10 cellular contexts compared by ENCODE assay signal in the genomic region with DNA sequence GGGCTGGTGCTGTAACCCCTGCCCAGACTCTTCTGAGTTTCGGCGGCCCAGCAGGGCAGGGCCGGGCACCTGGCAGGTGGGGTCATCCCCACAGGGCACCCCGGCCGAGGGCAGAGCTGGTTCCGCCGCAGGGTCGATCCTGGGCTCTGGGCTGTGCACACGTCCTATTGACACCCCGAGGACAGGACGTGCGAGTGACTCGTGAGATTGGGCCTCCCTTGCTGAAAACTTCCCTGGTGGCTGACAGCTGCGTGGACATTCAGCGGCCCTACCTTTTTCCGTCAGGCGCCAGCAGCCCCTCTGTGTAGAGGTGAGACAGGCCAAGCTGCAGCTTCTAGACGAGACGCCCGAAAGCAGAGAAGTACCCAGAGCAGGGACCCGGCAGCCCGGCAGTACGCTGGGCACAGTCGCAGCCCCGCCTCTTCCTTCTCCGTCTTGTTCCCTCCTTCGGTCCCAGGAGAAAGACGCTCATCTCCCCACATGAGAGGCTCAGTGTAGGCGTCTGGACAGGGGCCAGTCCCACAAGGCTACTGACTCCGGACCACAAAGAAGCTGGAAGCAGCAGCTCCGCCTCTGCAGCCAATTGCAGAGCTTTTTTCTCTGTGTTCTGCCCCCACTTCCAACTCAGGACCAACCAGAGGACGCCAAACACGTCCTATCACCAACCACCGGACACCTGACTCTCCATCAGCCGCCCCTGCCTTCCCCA. TPM values are rescaled to one million over a fixed set of nuclear protein-coding genes. Genes with fewer than 3 reads are reported as not detected.
DNase-seq lines count a peak whose midpoint lies in the region; ATAC-seq and TF ChIP-seq lines count a peak whose summit lies in the region.
"Had no signal": no experiment of that assay in that cellular context is flagged by ENCODE, and none has a peak within 500 bp of the region (broad histone marks: within the 10 kb centered on the region; RNA-seq: fewer than 3 reads in every experiment).

Gene LRCOL1, minus strand, starts transcription at position 532 of the 709 bp plus-strand sequence. CDS start 4,331 bp downstream, outside the sequence.

- H3K79me1 ChIP-seq in IMR-90 (ENCODE audit: low read depth in 1 of 2, low read length in 2 of 2), result no peaks in the 10 kb centered on the region

- no peak within 1 kb of the TSS for H3K4ac ChIP-seq in IMR-90 (ENCODE audit: low read depth, low read length)

- no TSS peak for BruUV-seq in IMR-90 (replicated peaks; lab: Mats Ljungman, UMichigan)

- intact Hi-C loops in IMR-90 (cut with micrococcal nuclease) (loop anchor here (5.0 kb wide), 1 partner anchor 48 kb away; no protein-coding TSS in a partner anchor), gastrocnemius medialis (cut with DNase I; ENCODE audit: low total_unique reads) (no loop called here)
- intact Hi-C loops in activated CD4-positive, alpha-beta T cell treated with anti-CD3 and anti-CD28 coated beads for 36 hours (cut with DNase I, micrococcal nuclease), result no loop called here

- peaks cover 8% of the 10 kb centered on the region for H3K4me1 Mint-ChIP-seq in activated CD4-positive, alpha-beta T cell treated with anti-CD3 and anti-CD28 coated beads for 36 hours

- H3K36me3 Mint-ChIP-seq in activated CD4-positive, alpha-beta T cell treated with anti-CD3 and anti-CD28 coated beads for 36 hours (ENCODE audit: low read depth), result no peaks in the 10 kb centered on the region

- WGBS in IMR-90 (ENCODE audit: extremely low coverage in 2 of 2, insufficient read length in 1 of 2), 2 experiments, result 38% methylated on average over 8 of the region's 35 CpGs; no CpG with 5 or more reads in 1 of the 2 experiments

- H3K36me3 ChIP-seq in IMR-90 (ENCODE audit: control insufficient read depth, insufficient read depth, low read length) (no peaks in the 10 kb centered on the region), gastrocnemius medialis (no peaks in the 10 kb centered on the region)

- H2BK5ac ChIP-seq in IMR-90 (ENCODE audit: low read depth, low read length, poor library complexity, severe bottlenecking), result no peak within 1 kb of the TSS

- H2BK15ac ChIP-seq in IMR-90 (ENCODE audit: low read depth, low read length), result no peak within 1 kb of the TSS

- H3K27me3 ChIP-seq in IMR-90 (ENCODE audit: control insufficient read depth, insufficient read depth, low read length) (peaks cover 21% of the 10 kb centered on the region), gastrocnemius medialis (peaks cover 37 to 78% (median 51%) of the 10 kb centered on the region in 3 donors)

- no peak within 1 kb of the TSS for H3K27ac Mint-ChIP-seq in activated CD4-positive, alpha-beta T cell treated with anti-CD3 and anti-CD28 coated beads for 36 hours

- POLR2A ChIA-PET in IMR-90 (lab: Charles Lee; ENCODE audit: unreplicated experiment), result no interaction called here
- POLR2A ChIA-PET in activated CD4-positive, alpha-beta T cell treated with anti-CD3 and anti-CD28 coated beads for 36 hours (lab: Charles Lee), result interaction anchor here (0.6 kb wide), 1 partner anchor 44 kb away, joined by 3 read pairs; no protein-coding TSS in a partner anchor

- H3K9ac ChIP-seq in IMR-90 (ENCODE audit: low read depth, low read length), result no peak within 1 kb of the TSS

- H3K4me1 ChIP-seq in IMR-90 (ENCODE audit: control insufficient read depth, insufficient read depth, low read length), result no peaks in the 10 kb centered on the region
- no peaks in the 10 kb centered on the region for H3K4me1 ChIP-seq in gastrocnemius medialis

- no peak within 1 kb of the TSS for H4K5ac ChIP-seq in IMR-90 (ENCODE audit: low read depth, low read length)

- CTCF ChIA-PET in IMR-90 (lab: Yijun Ruan, JAX), result interaction anchor here (0.8 kb wide), 1 partner anchor 195 kb away, joined by 3 read pairs; no protein-coding TSS in a partner anchor
- CTCF ChIA-PET in activated CD4-positive, alpha-beta T cell treated with anti-CD3 and anti-CD28 coated beads for 36 hours (lab: Charles Lee), result interaction anchor here (0.6 to 2.1 kb wide), 7 partner anchors 11 to 457 kb away, joined by 3 to 10 read pairs (median 3); no protein-coding TSS in a partner anchor

- TF ChIP-seq POLR2A in IMR-90 (IDR thresholded peaks at IDR 0.05; ENCODE audit: low read depth, low read length) (no peak), gastrocnemius medialis (IDR thresholded peaks at IDR 0.05) (no peak)

- H4K20me1 ChIP-seq in IMR-90 (ENCODE audit: insufficient read depth, low read length), result no peaks in the 10 kb centered on the region

- peak; percentile 81 for DNase-seq in AG10803 (ENCODE audit: low read depth)
- peak; percentile 90 for DNase-seq in IMR-90
- DNase-seq in dermis blood vessel endothelial cell, result peak; percentile 41
- peak; percentile 44 for DNase-seq in myocyte (ENCODE audit: low read depth)
- DNase-seq in gastrocnemius medialis, result no peak
- DNase-seq in activated CD4-positive, alpha-beta T cell treated with anti-CD3 and anti-CD28 coated beads for 36 hours, result no peak
- DNase-seq in stimulated activated CD8-positive, alpha-beta memory T cell treated with anti-CD3 and anti-CD28 coated beads, Interleukin-4, amount 100 ng/mL, for 48 hours, result no peak
- DNase-seq: NCI-H2081 had no signal

- H3K9me3 ChIP-seq in IMR-90 (ENCODE audit: control insufficient read depth, insufficient read depth, low read length) (peaks cover 6% of the 10 kb centered on the region), gastrocnemius medialis (no peaks in the 10 kb centered on the region)

- H3K4me2 ChIP-seq in IMR-90 (ENCODE audit: low read depth, low read length), result peak within 1 kb of the TSS; percentile 37; the same call in 1 of the 2 replicates

- peak; percentile 90 for ATAC-seq in IMR-90 (ENCODE audit: low read depth)
- no peak for ATAC-seq in gastrocnemius medialis
- no peak for ATAC-seq in activated CD4-positive, alpha-beta T cell treated with anti-CD3 and anti-CD28 coated beads for 36 hours
- ATAC-seq in HG03460 (IDR thresholded peaks at IDR 0.05; ENCODE audit: unreplicated experiment), result no peak

- H3K27me3 Mint-ChIP-seq in activated CD4-positive, alpha-beta T cell treated with anti-CD3 and anti-CD28 coated beads for 36 hours, result peaks cover 35% of the 10 kb centered on the region

- H3K14ac ChIP-seq in IMR-90 (replicated peaks; ENCODE audit: low read depth, low read length), result no peak within 1 kb of the TSS; the same call in 1 of the 2 replicates

- H3K4me3 Mint-ChIP-seq in activated CD4-positive, alpha-beta T cell treated with anti-CD3 and anti-CD28 coated beads for 36 hours, result no peak within 1 kb of the TSS

- H3K27ac ChIP-seq in IMR-90 (ENCODE audit: insufficient read depth, low read length), result no peak within 1 kb of the TSS
- no peak within 1 kb of the TSS for H3K27ac ChIP-seq in gastrocnemius medialis

- no peak within 1 kb of the TSS for H2BK120ac ChIP-seq in IMR-90 (ENCODE audit: low read depth, low read length)

- no peak within 1 kb of the TSS for H2AK5ac ChIP-seq in IMR-90 (ENCODE audit: low read depth, low read length)

- no peak within 1 kb of the TSS for H4K91ac ChIP-seq in IMR-90 (ENCODE audit: insufficient read depth, low read depth, low read length)

- H2BK20ac ChIP-seq in IMR-90 (ENCODE audit: low read depth, low read length), result no peak within 1 kb of the TSS

- H3K4me3 ChIP-seq in AG10803 (ENCODE audit: low read length), result peak within 1 kb of the TSS; percentile 24; the same call in 1 of the 2 replicates
- H3K4me3 ChIP-seq in IMR-90 (ENCODE audit: insufficient read depth, low read depth, low read length), result peak within 1 kb of the TSS; percentile 12; the same call in 1 of the 2 replicates
- peak within 1 kb of the TSS in 1 of 4 donors; percentile 17 for H3K4me3 ChIP-seq in gastrocnemius medialis

- peak within 1 kb of the TSS in 1 of 2 experiments; percentile 31; a peak in 2 of 4 replicates for H4K8ac ChIP-seq in IMR-90 (ENCODE audit: low read depth in 2 of 2, low read length in 2 of 2)

- dilution Hi-C loops in IMR-90 (cut with HindIII; ENCODE audit: low sequenced_read_pairs, unreplicated experiment), result no loop called here

- in situ Hi-C loops in IMR-90 (cut with MboI; ENCODE audit: low sequenced_read_pairs), result no loop called here
- in situ Hi-C loops in gastrocnemius medialis (cut with MboI; ENCODE audit: low sequenced_read_pairs in 4 of 4), result loop anchor here in 1 of 4 donors (25.0 kb wide), 1 partner anchor 198 kb away; no protein-coding TSS in a partner anchor

- H2AK9ac ChIP-seq in IMR-90 (replicated peaks; ENCODE audit: low read depth, low read length, poor library complexity), result peak within 1 kb of the TSS; percentile 82

- no peaks in the 10 kb centered on the region for H3K9me1 ChIP-seq in IMR-90 (ENCODE audit: insufficient read depth, low read length)

- H3K56ac ChIP-seq in IMR-90 (ENCODE audit: extremely low read depth, insufficient read depth, low read length), result no peak within 1 kb of the TSS

- no peak within 1 kb of the TSS for H3K18ac ChIP-seq in IMR-90 (ENCODE audit: low read depth, low read length)

- H3K9me3 Mint-ChIP-seq in activated CD4-positive, alpha-beta T cell treated with anti-CD3 and anti-CD28 coated beads for 36 hours (ENCODE audit: low read depth), result no peaks in the 10 kb centered on the region

- TF ChIP-seq RAD21 in IMR-90 (IDR thresholded peaks at IDR 0.05; ENCODE audit: low read length), result no peak

- H2AFZ ChIP-seq in IMR-90 (replicated peaks; ENCODE audit: low read length, poor library complexity), result peak within 1 kb of the TSS; percentile 95

- H3K23ac ChIP-seq in IMR-90 (ENCODE audit: low read depth, low read length), result no peak within 1 kb of the TSS; the same call in 1 of the 2 replicates

- no peak for TF ChIP-seq CTCF in AG10803 (conservative IDR thresholded peaks at IDR 0.05; ENCODE audit: low read length)
- no peak for TF ChIP-seq CTCF in IMR-90 (conservative IDR thresholded peaks at IDR 0.05; ENCODE audit: low read depth, low read length)
- TF ChIP-seq CTCF in gastrocnemius medialis (IDR thresholded peaks at IDR 0.05 in 4 of 5, conservative IDR thresholded peaks at IDR 0.05 in 1 of 5), result no peak

TF ChIP-seq in IMR-90, 13 proteins besides CTCF, POLR2A, EP300 and RAD21:
- TF ChIP-seq CEBPB (IDR thresholded peaks at IDR 0.05; ENCODE audit: low read depth, low read length) (no peak), BHLHE40 (IDR thresholded peaks at IDR 0.05; ENCODE audit: low read depth, low read length) (no peak), MAZ (IDR thresholded peaks at IDR 0.05; ENCODE audit: borderline replicate concordance, low read depth, low read length) (no peak)

RNA-seq across cellular contexts. Expression of gene LRCOL1, which starts in this region (rescaled TPM):
- total RNA-seq in IMR-90 (2012; rRNA removed) (0.28 TPM in 1 of 2 replicates, not detected in the other), dermis blood vessel endothelial cell (3.2 and 6.6 TPM in 2 replicates), myocyte (not detected in 2 replicates), gastrocnemius medialis (under 1 TPM in 1 of 4 donors, not detected in 3; 0.83 TPM)
- 0.90 and 1.0 TPM in 2 replicates for polyA plus RNA-seq in IMR-90 (2012; rRNA removed)
- polyA plus RNA-seq in IMR-90 (2012; cell fraction: cytosol; rRNA removed), result 0.25 and 0.70 TPM in 2 replicates
- polyA plus RNA-seq in IMR-90 (2012; cell fraction: nucleus; rRNA removed; ENCODE audit: low replicate concordance), result 4.5 and 8.7 TPM in 2 replicates
- not detected for polyA plus RNA-seq in myocyte (2012)
- not detected for total RNA-seq in activated CD4-positive, alpha-beta T cell treated with anti-CD3 and anti-CD28 coated beads for 36 hours
- total RNA-seq: activated CD8-positive, alpha-beta memory T cell treated with anti-CD3 and anti-CD28 coated beads for 36 hours had no signal

Comparison
In these comparisons a context has a peak if more than half of its experiments do, and no peak if none do; other contexts are left out.
1. Peak in DNase-seq in myocyte; RNA of the gene not detected or under 1 TPM.
2. DNase-seq: peak in AG10803 (single experiment), IMR-90 (single experiment) and dermis blood vessel endothelial cell (single experiment); none in gastrocnemius medialis (0 of 2), activated CD4-positive, alpha-beta T cell treated with anti-CD3 and anti-CD28 coated beads for 36 hours (single experiment) and stimulated activated CD8-positive, alpha-beta memory T cell treated with anti-CD3 and anti-CD28 coated beads, Interleukin-4, amount 100 ng/mL, for 48 hours (single experiment).